8 cellular contexts compared by ENCODE assay signal in the genomic region with DNA sequence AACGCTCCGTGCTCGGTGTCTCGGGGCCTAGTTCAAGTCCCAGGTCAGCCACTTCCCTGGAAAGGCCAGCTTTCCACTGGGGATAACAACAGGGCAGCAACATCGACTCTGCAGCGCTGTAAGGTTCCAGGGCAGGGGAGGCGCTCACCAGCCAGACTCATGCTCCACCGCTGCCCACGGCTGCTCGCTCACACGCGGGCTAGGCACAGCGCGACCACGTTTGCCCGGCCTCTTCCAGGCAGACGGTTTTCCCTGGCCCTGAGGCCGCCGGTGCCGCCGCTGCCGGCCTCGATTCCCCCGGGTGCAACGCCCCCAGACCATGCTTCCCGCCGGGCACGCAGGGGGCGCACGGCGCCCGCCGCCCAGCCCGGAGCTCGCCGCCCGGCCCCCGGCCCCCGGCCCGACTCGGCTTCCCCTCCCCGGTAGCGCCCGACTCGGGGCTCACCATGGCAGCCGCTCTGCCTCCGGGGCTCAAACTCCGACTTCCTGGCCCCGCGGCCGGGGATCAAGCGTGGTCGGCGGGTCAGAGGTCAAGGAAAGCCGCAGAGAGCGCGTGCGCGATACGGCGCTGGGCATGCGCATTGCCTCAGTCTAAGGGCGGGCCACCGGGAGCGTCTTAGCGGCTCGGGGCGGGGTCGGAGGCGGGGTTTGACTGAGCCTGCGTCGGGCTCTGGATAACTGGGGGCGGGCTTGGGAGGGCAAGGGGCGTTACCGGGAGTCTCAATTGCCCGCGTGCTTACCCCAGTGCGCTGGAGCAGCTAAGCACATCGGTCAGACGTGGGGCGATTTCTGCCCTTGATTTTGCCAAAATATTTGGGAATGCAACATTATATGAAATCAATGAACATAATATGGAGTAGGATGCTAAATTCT. TPM values are rescaled to one million over a fixed set of nuclear protein-coding genes. Genes with fewer than 3 reads are reported as not detected.
DNase-seq lines count a peak whose midpoint lies in the region; ATAC-seq and TF ChIP-seq lines count a peak whose summit lies in the region.

Gene PAM16, minus strand, starts transcription at position 535 of the 873 bp plus-strand sequence. Its CDS starts 87 bp downstream, at position 448.

- H3K23ac ChIP-seq in IMR-90 (ENCODE audit: low read depth, low read length) = peak within 1 kb of the TSS; percentile 98

- WGBS in IMR-90 (ENCODE audit: extremely low coverage in 2 of 2, insufficient read length in 1 of 2), 2 experiments = 0% methylated on average over 58 of the region's 81 CpGs; no CpG with 5 or more reads in 1 of the 2 experiments

- H3K4me1 ChIP-seq in IMR-90 (ENCODE audit: control insufficient read depth, insufficient read depth, low read length) (peaks cover 5% of the 10 kb centered on the region), OCI-LY3 (ENCODE audit: low read length) (peaks cover 9% of the 10 kb centered on the region), mononuclear cell (ENCODE audit: insufficient read depth, low read length) (peaks cover 48% of the 10 kb centered on the region)

- ATAC-seq in GM21528 (IDR thresholded peaks at IDR 0.05; ENCODE audit: low FRiP score, unreplicated experiment) (peak; percentile 77), IMR-90 (ENCODE audit: low read depth) (peak; percentile 96)

- peak within 1 kb of the TSS; percentile 0; the same call in 1 of the 2 replicates for H2BK120ac ChIP-seq in IMR-90 (ENCODE audit: low read depth, low read length)

- TF ChIP-seq POLR2A in IMR-90 (IDR thresholded peaks at IDR 0.05; ENCODE audit: low read depth, low read length) = peak; percentile 30; the same call in 1 of the 2 replicates

- H3K27me3 ChIP-seq in IMR-90 (ENCODE audit: control insufficient read depth, insufficient read depth, low read length) (no peaks in the 10 kb centered on the region), OCI-LY3 (ENCODE audit: low read depth, low read length) (no peaks in the 10 kb centered on the region), mononuclear cell (ENCODE audit: insufficient read depth, low read length) (no peaks in the 10 kb centered on the region)

- in situ Hi-C loops in IMR-90 (cut with MboI; ENCODE audit: low sequenced_read_pairs) = no loop called here

- peak within 1 kb of the TSS; percentile 36 to 82 for H4K8ac ChIP-seq in IMR-90 (ENCODE audit: low read depth in 2 of 2, low read length in 2 of 2)

- H3K79me2 ChIP-seq in OCI-LY3 (ENCODE audit: low read length) = peaks cover 51% of the 10 kb centered on the region

- POLR2A ChIA-PET in IMR-90 (lab: Charles Lee; ENCODE audit: unreplicated experiment) = no interaction called here

- H3K56ac ChIP-seq in IMR-90 (ENCODE audit: extremely low read depth, insufficient read depth, low read length) = peak within 1 kb of the TSS; percentile 67

- H3K14ac ChIP-seq in IMR-90 (replicated peaks; ENCODE audit: low read depth, low read length) = peak within 1 kb of the TSS; percentile 93

- TF ChIP-seq CTCF in IMR-90 (conservative IDR thresholded peaks at IDR 0.05; ENCODE audit: low read depth, low read length) (no peak), OCI-LY3 (IDR thresholded peaks at IDR 0.05; ENCODE audit: low read depth, low read length) (no peak), epithelial cell of esophagus (IDR thresholded peaks at IDR 0.05; ENCODE audit: insufficient read depth, low read depth, low read length, missing control alignments) (no peak)

- TF ChIP-seq RAD21 in IMR-90 (IDR thresholded peaks at IDR 0.05; ENCODE audit: low read length) = no peak

- peak within 1 kb of the TSS; percentile 99 for H2AK5ac ChIP-seq in IMR-90 (ENCODE audit: low read depth, low read length)

- no peaks in the 10 kb centered on the region for H3K9me3 ChIP-seq in IMR-90 (ENCODE audit: control insufficient read depth, insufficient read depth, low read length)
- no peaks in the 10 kb centered on the region for H3K9me3 ChIP-seq in OCI-LY3 (ENCODE audit: insufficient read depth, low read length)
- H3K9me3 ChIP-seq in mononuclear cell (ENCODE audit: low read depth, low read length) = no peaks in the 10 kb centered on the region

- CTCF ChIA-PET in IMR-90 (lab: Yijun Ruan, JAX) = interaction anchor here (2.6 kb wide), 1 partner anchor 51 kb away, joined by 12 read pairs; no protein-coding TSS in a partner anchor

- H4K20me1 ChIP-seq in IMR-90 (ENCODE audit: insufficient read depth, low read length) (peaks cover 34% of the 10 kb centered on the region), OCI-LY3 (ENCODE audit: insufficient read depth, low read length) (peaks cover 16% of the 10 kb centered on the region)

- peak within 1 kb of the TSS; percentile 53; the same call in 1 of the 3 replicates for H2BK15ac ChIP-seq in IMR-90 (ENCODE audit: low read depth, low read length)

- BruUV-seq in IMR-90 (replicated peaks; lab: Mats Ljungman, UMichigan) = no TSS peak

- H3K4me2 ChIP-seq in IMR-90 (ENCODE audit: low read depth, low read length) (peak within 1 kb of the TSS; percentile 99), OCI-LY3 (ENCODE audit: low read length) (peak within 1 kb of the TSS; percentile 79)

- H3K4ac ChIP-seq in IMR-90 (ENCODE audit: low read depth, low read length) = peak within 1 kb of the TSS; percentile 89

- H2AFZ ChIP-seq in IMR-90 (replicated peaks; ENCODE audit: low read length, poor library complexity) (peak within 1 kb of the TSS; percentile 92), OCI-LY3 (ENCODE audit: low read depth, low read length) (peak within 1 kb of the TSS; percentile 34; the same call in 1 of the 2 replicates)

- H3K18ac ChIP-seq in IMR-90 (ENCODE audit: low read depth, low read length) = peak within 1 kb of the TSS; percentile 39

- peak within 1 kb of the TSS; percentile 33; the same call in 1 of the 2 replicates for H4K5ac ChIP-seq in IMR-90 (ENCODE audit: low read depth, low read length)

- DNase-seq in DMS 273 (lab: John Stamatoyannopoulos, UW; ENCODE audit: unreplicated experiment) (peak; percentile 99), IMR-90 (peak; percentile 91), epithelial cell of esophagus (ENCODE audit: low read depth) (peak; percentile 94)
- peak; percentile 99 for DNase-seq in activated CD8-positive, alpha-beta memory T cell treated with anti-CD3 and anti-CD28 coated beads, Interleukin-2, amount 50 U/mL, for 48 hours
- peak; percentile 94 to 96 for DNase-seq in stimulated activated CD8-positive, alpha-beta memory T cell treated with anti-CD3 and anti-CD28 coated beads, Interleukin-4, amount 100 ng/mL, for 1 hour (ENCODE audit: low read depth in 2 of 2, low spot score in 1 of 2)

- dilution Hi-C loops in IMR-90 (cut with HindIII; ENCODE audit: low sequenced_read_pairs, unreplicated experiment) = no loop called here

- H4K91ac ChIP-seq in IMR-90 (ENCODE audit: insufficient read depth, low read depth, low read length) = peak within 1 kb of the TSS; percentile 53; the same call in 1 of the 2 replicates

- H3K36me3 ChIP-seq in IMR-90 (ENCODE audit: control insufficient read depth, insufficient read depth, low read length) = no peaks in the 10 kb centered on the region; the same call in 1 of the 2 replicates
- H3K36me3 ChIP-seq in OCI-LY3 (replicated peaks; ENCODE audit: low read depth, low read length) = no peaks in the 10 kb centered on the region

- H2AK9ac ChIP-seq in IMR-90 (replicated peaks; ENCODE audit: low read depth, low read length, poor library complexity) = peak within 1 kb of the TSS; percentile 90

- 0 out of 2 replicates have a peak, but pooled peaks cover 8% of the 10 kb centered on the region for H3K9me1 ChIP-seq in IMR-90 (ENCODE audit: insufficient read depth, low read length)

- intact Hi-C loops in IMR-90 (cut with micrococcal nuclease) = loop anchor here (2.0 kb wide), 2 partner anchors 36 to 44 kb away; no protein-coding TSS in a partner anchor

- peak within 1 kb of the TSS; percentile 82 for H3K27ac ChIP-seq in IMR-90 (ENCODE audit: insufficient read depth, low read length)
- H3K27ac ChIP-seq in OCI-LY3 (ENCODE audit: low read length) = peak within 1 kb of the TSS; percentile 11

- H3K9ac ChIP-seq in IMR-90 (ENCODE audit: low read depth, low read length) = peak within 1 kb of the TSS; percentile 98
- peak within 1 kb of the TSS; percentile 89 for H3K9ac ChIP-seq in OCI-LY3 (ENCODE audit: low read length)

- no peak within 1 kb of the TSS for H2BK20ac ChIP-seq in IMR-90 (ENCODE audit: low read depth, low read length)

- H3K79me1 ChIP-seq in IMR-90 (ENCODE audit: low read depth in 1 of 2, low read length in 2 of 2) = peaks cover 19 to 44% of the 10 kb centered on the region in 2 experiments

- H2BK5ac ChIP-seq in IMR-90 (ENCODE audit: low read depth, low read length, poor library complexity, severe bottlenecking) = peak within 1 kb of the TSS; percentile 56

- H3K4me3 ChIP-seq in IMR-90 (ENCODE audit: insufficient read depth, low read depth, low read length) = peak within 1 kb of the TSS; percentile 86
- H3K4me3 ChIP-seq in OCI-LY3 (ENCODE audit: low read length) = peak within 1 kb of the TSS; percentile 97
- peak within 1 kb of the TSS; percentile 82 for H3K4me3 ChIP-seq in epithelial cell of esophagus (ENCODE audit: low read length)
- H3K4me3 ChIP-seq in mononuclear cell (ENCODE audit: low read length) = peak within 1 kb of the TSS; percentile 73

TF ChIP-seq in IMR-90, 13 proteins besides CTCF, POLR2A, EP300 and RAD21 (continues in another document):
- TF ChIP-seq CEBPB (IDR thresholded peaks at IDR 0.05; ENCODE audit: low read depth, low read length) = no peak
- TF ChIP-seq RCOR1 (IDR thresholded peaks at IDR 0.05; ENCODE audit: insufficient replicate concordance, low read length) = no peak
- no peak for TF ChIP-seq RFX5 (IDR thresholded peaks at IDR 0.05; ENCODE audit: low read depth, low read length)
- no peak for TF ChIP-seq CHD1 (IDR thresholded peaks at IDR 0.05; ENCODE audit: low read depth, low read length)
- TF ChIP-seq, protein P1, sequence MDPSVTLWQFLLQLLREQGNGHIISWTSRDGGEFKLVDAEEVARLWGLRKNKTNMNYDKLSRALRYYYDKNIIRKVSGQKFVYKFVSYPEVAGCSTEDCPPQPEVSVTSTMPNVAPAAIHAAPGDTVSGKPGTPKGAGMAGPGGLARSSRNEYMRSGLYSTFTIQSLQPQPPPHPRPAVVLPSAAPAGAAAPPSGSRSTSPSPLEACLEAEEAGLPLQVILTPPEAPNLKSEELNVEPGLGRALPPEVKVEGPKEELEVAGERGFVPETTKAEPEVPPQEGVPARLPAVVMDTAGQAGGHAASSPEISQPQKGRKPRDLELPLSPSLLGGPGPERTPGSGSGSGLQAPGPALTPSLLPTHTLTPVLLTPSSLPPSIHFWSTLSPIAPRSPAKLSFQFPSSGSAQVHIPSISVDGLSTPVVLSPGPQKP (IDR thresholded peaks at IDR 0.05; ENCODE audit: borderline replicate concordance, low read depth, low read length) = no peak
- TF ChIP-seq MAZ (IDR thresholded peaks at IDR 0.05; ENCODE audit: borderline replicate concordance, low read depth, low read length) = peak; percentile 58; the same call in 1 of the 2 replicates
- no peak for TF ChIP-seq BHLHE40 (IDR thresholded peaks at IDR 0.05; ENCODE audit: low read depth, low read length)
- TF ChIP-seq NFE2L2 (IDR thresholded peaks at IDR 0.05; ENCODE audit: low read depth, low read length) = no peak

RNA-seq across cellular contexts. Expression of gene PAM16, which starts in this region (rescaled TPM):
- 17.9 and 25.6 TPM in 2 replicates for total RNA-seq in IMR-90 (2012; rRNA removed)
- 48.4 and 69.5 TPM in 2 replicates for polyA plus RNA-seq in IMR-90 (2012; rRNA removed)
- 84.0 and 105 TPM in 2 replicates for polyA plus RNA-seq in IMR-90 (2012; cell fraction: cytosol; rRNA removed)
- polyA plus RNA-seq in IMR-90 (2012; cell fraction: nucleus; rRNA removed; ENCODE audit: low replicate concordance) = 70.0 and 101 TPM in 2 replicates
- total RNA-seq in mononuclear cell = 5.4 TPM

Comparison
In these comparisons a context has a peak if more than half of its experiments do, and no peak if none do; other contexts are left out.
1. Peak in every context shown above with its lines: DNase-seq, ATAC-seq, H3K4me3 ChIP-seq and H3K27ac ChIP-seq.